38 cellular contexts compared by ENCODE assay signal in genomic region chr2:162874412-162874811, GRCh38. TPM values are rescaled to one million over a fixed set of nuclear protein-coding genes. Genes with fewer than 3 reads are reported as not detected.
"Had no signal": no experiment of that assay in that cellular context is flagged by ENCODE, and none has a peak within 500 bp of the region (broad histone marks: within the 10 kb centered on the region; RNA-seq: fewer than 3 reads in every experiment).

No MANE protein-coding gene starts in this region.

- DNase-seq: Karpas-422, Kasumi-1, MG63, MM.1S, MV-4-11, NCI-H1048, NCI-H1092, NCI-H1092 treated with DMSO at 0.1 percent for 48 hours, NCI-H1105, NCI-H1105 treated with DMSO at 0.1 percent for 48 hours, NCI-H1417, NCI-H1417 treated with DMSO at 0.1 percent for 48 hours, NCI-H1436, NCI-H1436 treated with DMSO at 0.1 percent for 48 hours, NCI-H146, NCI-H1694 treated with DMSO at 0.1 percent for 48 hours, NCI-H187, NCI-H187 treated with DMSO at 0.1 percent for 48 hours, NCI-H1930, NCI-H2029, NCI-H2029 treated with DMSO at 0.1 percent for 48 hours, NCI-H2081 treated with DMSO at 0.1 percent for 48 hours, NCI-H2107, NCI-H2171, NCI-H2171 treated with DMSO at 0.1 percent for 48 hours, NCI-H2227 treated with DMSO at 0.1 percent for 48 hours, NCI-H226, NCI-H345, NCI-H446, NCI-H446 treated with DMSO at 0.1 percent for 48 hours, NCI-H510A, NCI-H510A treated with DMSO at 0.1 percent for 48 hours, NCI-H524 had no signal

- H3K4me2 ChIP-seq: KMS-11 had no signal

- H3K9ac ChIP-seq: KMS-11 had no signal

- H3K27me3 ChIP-seq: MG63 had no signal

- H3K27ac ChIP-seq: KMS-11 had no signal

- H3K36me3 ChIP-seq: MG63 had no signal

- H3K4me3 ChIP-seq: MG63 had no signal

- H3K9me3 ChIP-seq: MG63 had no signal

RNA-seq across cellular contexts. Expression of gene KCNH7, which starts 35.8 kb away (rescaled TPM):
- total RNA-seq: LHCN-M2, M059J, MCF 10A, NCI-H460 had no signal
